1 cellular context compared by ENCODE assay signal in the genomic region with DNA sequence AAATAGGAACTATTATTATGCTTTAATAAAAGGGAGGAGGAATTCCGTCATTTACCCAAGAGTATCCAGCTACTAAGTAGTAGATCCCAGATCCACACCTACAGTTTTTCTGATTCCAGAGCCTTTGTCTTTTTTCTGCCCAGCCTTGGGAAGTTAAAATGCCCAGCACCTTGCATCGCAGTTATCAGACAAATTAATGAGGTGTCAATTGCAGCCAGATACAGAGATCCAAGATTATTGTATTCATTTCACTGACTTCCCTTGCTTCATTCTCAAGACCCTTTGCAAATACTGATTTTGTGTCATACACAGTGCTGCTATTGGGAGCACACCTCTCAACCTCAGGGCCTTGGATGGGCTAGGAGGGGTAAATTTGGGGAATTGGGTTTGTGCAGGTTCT.
TF ChIP-seq lines count a peak whose summit lies in the region.

No MANE protein-coding gene starts in this region.

TF ChIP-seq in SK-N-SH treated with all-trans-retinoic acid at 6 μM for 48 hours, 23 proteins besides CTCF, POLR2A, EP300 and RAD21 (continued from another document):
- TF ChIP-seq TOX (CRISPR knock-in tag; IDR thresholded peaks at IDR 0.05; ENCODE audit: borderline replicate concordance) (no peak), ISL1 (CRISPR knock-in tag; IDR thresholded peaks at IDR 0.05) (no peak), ARNTL (CRISPR knock-in tag; IDR thresholded peaks at IDR 0.05; ENCODE audit: borderline replicate concordance, low read depth) (no peak)
- TF ChIP-seq, protein P1, sequence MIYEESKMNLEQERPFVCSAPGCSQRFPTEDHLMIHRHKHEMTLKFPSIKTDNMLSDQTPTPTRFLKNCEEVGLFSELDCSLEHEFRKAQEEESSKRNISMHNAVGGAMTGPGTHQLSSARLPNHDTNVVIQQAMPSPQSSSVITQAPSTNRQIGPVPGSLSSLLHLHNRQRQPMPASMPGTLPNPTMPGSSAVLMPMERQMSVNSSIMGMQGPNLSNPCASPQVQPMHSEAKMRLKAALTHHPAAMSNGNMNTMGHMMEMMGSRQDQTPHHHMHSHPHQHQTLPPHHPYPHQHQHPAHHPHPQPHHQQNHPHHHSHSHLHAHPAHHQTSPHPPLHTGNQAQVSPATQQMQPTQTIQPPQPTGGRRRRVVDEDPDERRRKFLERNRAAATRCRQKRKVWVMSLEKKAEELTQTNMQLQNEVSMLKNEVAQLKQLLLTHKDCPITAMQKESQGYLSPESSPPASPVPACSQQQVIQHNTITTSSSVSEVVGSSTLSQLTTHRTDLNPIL (CRISPR knock-in tag; IDR thresholded peaks at IDR 0.05; ENCODE audit: low read depth), result no peak
